ENCODE assay signal across 11 cellular contexts in the genomic region with DNA sequence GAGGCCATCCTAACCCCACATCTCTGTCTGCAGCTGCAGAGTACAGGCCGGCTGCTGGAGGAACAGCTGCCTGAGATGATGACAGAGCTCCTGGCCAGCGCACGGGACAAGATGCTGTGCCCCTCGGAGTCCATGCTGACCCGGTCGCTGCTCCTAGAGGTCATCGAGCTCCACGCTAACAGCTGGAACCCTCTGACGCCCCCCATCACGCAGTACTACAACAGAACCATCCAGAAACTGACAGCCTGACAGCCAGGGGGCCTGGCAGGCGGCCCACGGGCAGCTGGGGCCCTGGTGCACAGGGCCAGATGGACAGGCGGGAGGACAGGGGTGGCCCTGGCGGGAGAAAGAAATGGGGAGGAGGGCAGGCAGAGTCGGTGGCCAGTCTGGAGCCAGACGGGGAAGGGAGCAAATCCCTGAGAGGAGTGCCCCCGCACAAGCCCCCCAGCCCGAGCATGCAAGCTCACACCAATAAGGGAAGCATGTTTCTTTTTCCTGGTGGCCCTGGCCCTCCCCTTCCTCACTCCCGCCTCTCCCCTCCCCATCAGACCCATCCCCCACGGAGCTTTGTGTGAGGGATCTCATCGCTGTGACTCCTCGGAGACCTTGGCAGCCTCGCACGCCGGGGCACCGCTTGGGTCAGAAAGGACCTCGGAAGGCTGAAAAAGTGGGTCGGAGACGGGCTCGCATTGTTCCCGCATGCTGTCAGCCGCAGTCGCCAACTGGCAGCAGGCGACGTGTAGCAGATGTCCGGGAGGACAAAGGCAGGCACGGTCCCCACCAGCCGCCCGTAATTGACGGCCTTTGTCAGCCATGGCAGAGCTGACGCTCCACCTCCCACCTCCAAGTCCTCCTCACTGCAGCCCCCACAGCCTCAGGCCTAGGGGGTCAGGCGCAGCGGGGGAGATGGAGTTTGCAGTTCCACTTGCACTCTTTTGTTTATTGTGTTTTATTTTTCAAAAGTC.
DNase-seq lines count a peak whose midpoint lies in the region; ATAC-seq and TF ChIP-seq lines count a peak whose summit lies in the region.
"Had no signal": no experiment of that assay in that cellular context is flagged by ENCODE, and none has a peak within 500 bp of the region (broad histone marks: within the 10 kb centered on the region; RNA-seq: fewer than 3 reads in every experiment).

No MANE protein-coding gene starts in this region.

- H3K36me3 ChIP-seq in iPS-15b (ENCODE audit: control insufficient read depth, insufficient read depth, low read length) (no peaks in the 10 kb centered on the region), psoas muscle (ENCODE audit: insufficient read depth in 1 of 2, low read depth in 1 of 2) (no peaks in the 10 kb centered on the region)
- H3K36me3 ChIP-seq: neutrophil had no signal

- H3K27ac ChIP-seq in psoas muscle, result no peak overlapping the region
- H3K27ac ChIP-seq: neutrophil had no signal

- H3K4me1 ChIP-seq in iPS-15b (ENCODE audit: control insufficient read depth, insufficient read depth, low read length) (peaks cover 6% of the 10 kb centered on the region), psoas muscle (no peaks in the 10 kb centered on the region)

- H3K27me3 ChIP-seq in iPS-15b (ENCODE audit: control insufficient read depth, insufficient read depth, low read length) (no peaks in the 10 kb centered on the region), psoas muscle (ENCODE audit: insufficient read depth in 3 of 3, low read length in 2 of 3) (no peaks in the 10 kb centered on the region)
- H3K27me3 ChIP-seq: neutrophil had no signal

- no peak for TF ChIP-seq CTCF in psoas muscle (IDR thresholded peaks at IDR 0.05)

- peak; percentile 67 for DNase-seq in NCI-H146 treated with DMSO at 0.1 percent for 48 hours (lab: John Stamatoyannopoulos, UW; ENCODE audit: unreplicated experiment)
- DNase-seq in astrocyte of the hippocampus (ENCODE audit: low read depth, low spot score), result peak; percentile 70
- peak in 1 of 2 donors; percentile 42 for DNase-seq in psoas muscle
- no peak for DNase-seq in mucosa of gallbladder (ENCODE audit: low spot score)
- no peak for DNase-seq in NCI-H774 (lab: John Stamatoyannopoulos, UW)
- DNase-seq in epidermal melanocyte (ENCODE audit: insufficient read length, low spot score), result no peak
- no peak for DNase-seq in GM19240 (ENCODE audit: insufficient read length, low spot score)
- DNase-seq: DND-41 had no signal

- no peak overlapping the region for H3K9ac ChIP-seq in iPS-15b (ENCODE audit: low read depth, low read length)

- H3K4me3 ChIP-seq in iPS-15b (ENCODE audit: low read depth, low read length) (peak overlapping the region; percentile 30), psoas muscle (no peak overlapping the region)

- ATAC-seq in psoas muscle, result peak; percentile 33 to 54 (median 43)
- ATAC-seq: HCT116 had no signal

- intact Hi-C loops in psoas muscle (cut with DNase I), result no loop called here

- WGBS in psoas muscle, 3 donors, result 58 to 67% (median 59%) methylated on average over 39 to 43 of the region's 43 CpGs

- H3K9me3 ChIP-seq in iPS-15b (ENCODE audit: control insufficient read depth, insufficient read depth, low read length) (no peaks in the 10 kb centered on the region), psoas muscle (no peaks in the 10 kb centered on the region)
- H3K9me3 ChIP-seq: neutrophil had no signal

Comparison
In these comparisons a context has a peak if more than half of its experiments do, and no peak if none do; other contexts are left out.
1. DNase-seq: peak in NCI-H146 treated with DMSO at 0.1 percent for 48 hours (single experiment) and astrocyte of the hippocampus (single experiment); none in mucosa of gallbladder (single experiment), NCI-H774 (single experiment), epidermal melanocyte (single experiment) and GM19240 (single experiment).